In the genomic region with DNA sequence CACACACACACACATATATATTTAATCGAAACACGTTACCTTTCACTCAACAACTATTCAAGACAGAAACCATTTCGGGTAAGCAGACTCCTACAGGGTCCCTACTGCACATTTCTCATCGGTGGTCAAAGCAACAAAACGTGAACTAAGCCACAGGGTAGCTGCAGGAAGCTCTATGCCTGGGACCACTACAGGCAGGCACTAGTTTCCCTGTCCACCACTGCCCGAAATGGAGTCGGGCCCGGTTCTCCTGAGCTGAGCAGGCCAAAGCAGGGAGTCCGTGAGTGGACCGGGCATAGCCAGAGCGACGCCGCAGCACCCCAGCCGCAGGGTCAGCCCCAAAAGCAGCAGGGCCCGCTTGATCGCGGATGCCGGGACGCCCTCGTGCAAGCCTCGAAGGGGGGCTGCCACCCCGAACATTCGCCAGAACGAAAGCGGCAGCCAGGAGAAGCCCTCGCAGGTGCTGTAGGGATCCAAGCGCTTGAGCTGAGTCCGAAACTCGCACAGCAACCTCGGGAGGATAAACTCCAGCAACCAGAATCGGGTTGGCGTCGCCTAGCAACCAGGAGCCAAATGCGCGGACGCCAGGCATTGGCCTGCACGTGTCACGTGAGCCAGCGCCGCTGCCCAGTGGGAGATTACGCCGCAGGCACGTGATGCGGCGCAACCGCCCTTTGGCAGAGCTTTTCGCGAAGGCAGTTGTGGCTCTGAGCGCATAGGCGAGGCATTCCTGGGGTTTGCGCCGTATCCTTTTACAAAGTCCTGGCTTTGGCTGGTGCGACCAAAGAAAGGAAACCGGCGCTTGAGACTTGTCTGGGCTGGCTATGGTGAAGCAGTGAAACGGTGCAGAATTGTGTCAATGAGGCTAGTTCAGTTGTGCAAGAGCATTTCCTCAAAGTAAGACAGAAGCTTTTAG, we compare ENCODE assay signal across 8 cellular contexts. TPM values are rescaled to one million over a fixed set of nuclear protein-coding genes. Genes with fewer than 3 reads are reported as not detected.
DNase-seq lines count a peak whose midpoint lies in the region; ATAC-seq and TF ChIP-seq lines count a peak whose summit lies in the region.

No MANE protein-coding gene starts in this region.

- H3K27me3 ChIP-seq in adipocyte (replicated peaks; ENCODE audit: control insufficient read depth, insufficient read depth, low read length) (no peaks in the 10 kb centered on the region), ovary (no peaks in the 10 kb centered on the region), thoracic aorta (replicated peaks; ENCODE audit: insufficient read depth) (no peaks in the 10 kb centered on the region)

- TF ChIP-seq POLR2A in ovary (IDR thresholded peaks at IDR 0.05): peak; percentile 51

- peak overlapping the region; percentile 66 for H3K4me3 ChIP-seq in HEK293 (ENCODE audit: low read depth, low read length)
- peak overlapping the region; percentile 83 for H3K4me3 ChIP-seq in adipocyte (ENCODE audit: low read length)
- peak overlapping the region; percentile 57 for H3K4me3 ChIP-seq in ovary
- peak overlapping the region; percentile 77 for H3K4me3 ChIP-seq in thoracic aorta

- CTCF ChIA-PET in HEK293 (lab: Yijun Ruan, JAX): interaction anchor here (0.6 to 0.9 kb wide), 4 partner anchors 9 to 188 kb away, joined by 3 to 8 read pairs (median 4); no protein-coding TSS in a partner anchor

- no peak for TF ChIP-seq CTCF in HEK293 (tag by site-specific recombination; IDR thresholded peaks at IDR 0.05)
- no peak for TF ChIP-seq CTCF in ovary (IDR thresholded peaks at IDR 0.05)
- TF ChIP-seq CTCF in thoracic aorta (IDR thresholded peaks at IDR 0.05): no peak

- no peaks in the 10 kb centered on the region for H3K9me3 ChIP-seq in HEK293 (ENCODE audit: control insufficient read depth, insufficient read depth, low read depth, low read length)
- H3K9me3 ChIP-seq in adipocyte (ENCODE audit: control insufficient read depth, low read length): no peaks in the 10 kb centered on the region
- no peaks in the 10 kb centered on the region for H3K9me3 ChIP-seq in ovary
- no peaks in the 10 kb centered on the region for H3K9me3 ChIP-seq in thoracic aorta

- H3K9ac ChIP-seq in adipocyte (ENCODE audit: low read length): peak overlapping the region; percentile 89

- no peaks in the 10 kb centered on the region for H3K36me3 ChIP-seq in HEK293 (ENCODE audit: control insufficient read depth in 2 of 2, insufficient read depth in 1 of 2, low read length in 2 of 2)
- H3K36me3 ChIP-seq in adipocyte (ENCODE audit: control insufficient read depth, insufficient read depth, low read length, severe bottlenecking): no peaks in the 10 kb centered on the region
- no peaks in the 10 kb centered on the region for H3K36me3 ChIP-seq in ovary
- no peaks in the 10 kb centered on the region for H3K36me3 ChIP-seq in thoracic aorta

- no peaks in the 10 kb centered on the region for H3K4me1 ChIP-seq in HEK293 (ENCODE audit: control insufficient read depth, insufficient read depth, low read length)
- peaks cover 15% of the 10 kb centered on the region for H3K4me1 ChIP-seq in adipocyte (ENCODE audit: control insufficient read depth, insufficient read depth, low read length)
- peaks cover 3% of the 10 kb centered on the region for H3K4me1 ChIP-seq in ovary (ENCODE audit: insufficient read depth)
- peaks cover 0 to 10% of the 10 kb centered on the region in 2 donors for H3K4me1 ChIP-seq in thoracic aorta (ENCODE audit: control insufficient read depth in 1 of 2, low read depth in 2 of 2)

- intact Hi-C loops in Right ventricle myocardium superior (cut with DNase I) (no loop called here), ovary (cut with DNase I) (no loop called here)

- TF ChIP-seq EP300 in ovary (IDR thresholded peaks at IDR 0.05): no peak

- peak; percentile 98 for ATAC-seq in Right ventricle myocardium superior (ENCODE audit: poor library complexity)
- ATAC-seq in thoracic aorta (ENCODE audit: insufficient number of reproducible peaks, low FRiP score, low read depth): peak; percentile 97

- H3K27ac ChIP-seq in HEK293 (ENCODE audit: extremely low read depth, low read depth, low read length): peak overlapping the region; percentile 55; the same call in 1 of the 2 replicates
- peak overlapping the region in 1 of 2 donors; percentile 57 for H3K27ac ChIP-seq in ovary
- peak overlapping the region; percentile 71 to 79 for H3K27ac ChIP-seq in thoracic aorta

- POLR2A ChIA-PET in HEK293 (lab: Yijun Ruan, JAX): interaction anchor here (0.6 to 2.4 kb wide), 11 partner anchors 9 to 159 kb away, joined by 3 to 23 read pairs (median 3); partner anchors contain the start of genes DDI2 and DNAJC16

- 0 to 1% (median 1%) methylated on average over 48 to 56 of the region's 56 CpGs for WGBS in ovary, 3 donors

- DNase-seq in GDM1 (lab: John Stamatoyannopoulos, UW) (peak; percentile 91), NCI-H1092 (lab: John Stamatoyannopoulos, UW) (peak; percentile 99), T follicular helper cell (ENCODE audit: low read depth) (peak; percentile 89), adipocyte (ENCODE audit: low read depth) (peak; percentile 95), Right ventricle myocardium superior (peak; percentile 99), ovary (peak; percentile 95 to 98 (median 97)), thoracic aorta (ENCODE audit: low spot score) (peak; percentile 92)

TF ChIP-seq in HEK293, 187 proteins besides CTCF, POLR2A, EP300 and RAD21 (continues in another document):
- TF ChIP-seq ZNF391 (tag by site-specific recombination; IDR thresholded peaks at IDR 0.05; ENCODE audit: borderline replicate concordance, low read depth) (peak; percentile 49), ZNF558 (tag by site-specific recombination; IDR thresholded peaks at IDR 0.05) (no peak), ZNF132 (tag by site-specific recombination; IDR thresholded peaks at IDR 0.05; ENCODE audit: borderline replicate concordance) (no peak), ZNF658 (tag by site-specific recombination; IDR thresholded peaks at IDR 0.05) (no peak), WT1 (tag by site-specific recombination; IDR thresholded peaks at IDR 0.05) (no peak), FEZF1 (tag by site-specific recombination; IDR thresholded peaks at IDR 0.05) (no peak), ZBTB48 (tag by site-specific recombination; IDR thresholded peaks at IDR 0.05) (no peak; the same call in 1 of the 2 replicates), ZNF514 (tag by site-specific recombination; IDR thresholded peaks at IDR 0.05) (no peak), KLF8 (tag by site-specific recombination; IDR thresholded peaks at IDR 0.05) (no peak), ZNF16 (tag by site-specific recombination; IDR thresholded peaks at IDR 0.05; ENCODE audit: low read depth) (no peak), ZNF423 (tag by site-specific recombination; IDR thresholded peaks at IDR 0.05) (no peak), ZNF223 (tag by site-specific recombination; IDR thresholded peaks at IDR 0.05) (no peak), SALL2 (tag by site-specific recombination; IDR thresholded peaks at IDR 0.05; ENCODE audit: borderline replicate concordance) (no peak), ZNF221 (tag by site-specific recombination; IDR thresholded peaks at IDR 0.05; ENCODE audit: borderline replicate concordance) (no peak), ZBTB20 (tag by site-specific recombination; IDR thresholded peaks at IDR 0.05) (peak; percentile 64; the same call in 1 of the 2 replicates), SP2 (tag by site-specific recombination; IDR thresholded peaks at IDR 0.05) (peak; percentile 74)
- TF ChIP-seq, protein P1, sequence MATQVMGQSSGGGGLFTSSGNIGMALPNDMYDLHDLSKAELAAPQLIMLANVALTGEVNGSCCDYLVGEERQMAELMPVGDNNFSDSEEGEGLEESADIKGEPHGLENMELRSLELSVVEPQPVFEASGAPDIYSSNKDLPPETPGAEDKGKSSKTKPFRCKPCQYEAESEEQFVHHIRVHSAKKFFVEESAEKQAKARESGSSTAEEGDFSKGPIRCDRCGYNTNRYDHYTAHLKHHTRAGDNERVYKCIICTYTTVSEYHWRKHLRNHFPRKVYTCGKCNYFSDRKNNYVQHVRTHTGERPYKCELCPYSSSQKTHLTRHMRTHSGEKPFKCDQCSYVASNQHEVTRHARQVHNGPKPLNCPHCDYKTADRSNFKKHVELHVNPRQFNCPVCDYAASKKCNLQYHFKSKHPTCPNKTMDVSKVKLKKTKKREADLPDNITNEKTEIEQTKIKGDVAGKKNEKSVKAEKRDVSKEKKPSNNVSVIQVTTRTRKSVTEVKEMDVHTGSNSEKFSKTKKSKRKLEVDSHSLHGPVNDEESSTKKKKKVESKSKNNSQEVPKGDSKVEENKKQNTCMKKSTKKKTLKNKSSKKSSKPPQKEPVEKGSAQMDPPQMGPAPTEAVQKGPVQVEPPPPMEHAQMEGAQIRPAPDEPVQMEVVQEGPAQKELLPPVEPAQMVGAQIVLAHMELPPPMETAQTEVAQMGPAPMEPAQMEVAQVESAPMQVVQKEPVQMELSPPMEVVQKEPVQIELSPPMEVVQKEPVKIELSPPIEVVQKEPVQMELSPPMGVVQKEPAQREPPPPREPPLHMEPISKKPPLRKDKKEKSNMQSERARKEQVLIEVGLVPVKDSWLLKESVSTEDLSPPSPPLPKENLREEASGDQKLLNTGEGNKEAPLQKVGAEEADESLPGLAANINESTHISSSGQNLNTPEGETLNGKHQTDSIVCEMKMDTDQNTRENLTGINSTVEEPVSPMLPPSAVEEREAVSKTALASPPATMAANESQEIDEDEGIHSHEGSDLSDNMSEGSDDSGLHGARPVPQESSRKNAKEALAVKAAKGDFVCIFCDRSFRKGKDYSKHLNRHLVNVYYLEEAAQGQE (tag by site-specific recombination; IDR thresholded peaks at IDR 0.05): no peak
- TF ChIP-seq, protein P2, sequence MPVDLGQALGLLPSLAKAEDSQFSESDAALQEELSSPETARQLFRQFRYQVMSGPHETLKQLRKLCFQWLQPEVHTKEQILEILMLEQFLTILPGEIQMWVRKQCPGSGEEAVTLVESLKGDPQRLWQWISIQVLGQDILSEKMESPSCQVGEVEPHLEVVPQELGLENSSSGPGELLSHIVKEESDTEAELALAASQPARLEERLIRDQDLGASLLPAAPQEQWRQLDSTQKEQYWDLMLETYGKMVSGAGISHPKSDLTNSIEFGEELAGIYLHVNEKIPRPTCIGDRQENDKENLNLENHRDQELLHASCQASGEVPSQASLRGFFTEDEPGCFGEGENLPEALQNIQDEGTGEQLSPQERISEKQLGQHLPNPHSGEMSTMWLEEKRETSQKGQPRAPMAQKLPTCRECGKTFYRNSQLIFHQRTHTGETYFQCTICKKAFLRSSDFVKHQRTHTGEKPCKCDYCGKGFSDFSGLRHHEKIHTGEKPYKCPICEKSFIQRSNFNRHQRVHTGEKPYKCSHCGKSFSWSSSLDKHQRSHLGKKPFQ (tag by site-specific recombination; IDR thresholded peaks at IDR 0.05): no peak

RNA-seq across cellular contexts. Expression of gene DDI2, which starts 13.9 kb away (rescaled TPM):
- total RNA-seq in Right ventricle myocardium superior (19.4 TPM), ovary (10 to 100 TPM; 18.7 to 30.9 (median 23.1) TPM), thoracic aorta (10 to 100 TPM; 19.6 to 37.5 TPM)
- 1 to 10 TPM; 4.2 to 9.6 TPM for polyA plus RNA-seq in ovary

RNA-seq across cellular contexts. Expression of gene AGMAT, which starts 18.5 kb away (rescaled TPM):
- total RNA-seq in Right ventricle myocardium superior (0.11 TPM), ovary (under 1 TPM in 3 of 7 donors, not detected in 4; 0.30 to 0.31 (median 0.30) TPM), thoracic aorta (under 1 TPM in 1 of 2 donors, not detected in 1; 0.21 TPM)
- 1 to 10 TPM in 1 of 2 donors, under 1 TPM in 1; 0.08 to 1.5 TPM for polyA plus RNA-seq in ovary
